Comparison of ENCODE assay signal across 9 cellular contexts in genomic region chr7:115707236-115707635, GRCh38.
DNase-seq lines count a peak whose midpoint lies in the region; ATAC-seq, FAIRE-seq and TF ChIP-seq lines count a peak whose summit lies in the region.
"Had no signal": no experiment of that assay in that cellular context is flagged by ENCODE, and none has a peak within 500 bp of the region (broad histone marks: within the 10 kb centered on the region; RNA-seq: fewer than 3 reads in every experiment).

No MANE protein-coding gene starts in this region.

- TF ChIP-seq CTCF in keratinocyte (optimal IDR thresholded peaks at IDR 0.05 in 1 of 3, IDR thresholded peaks at IDR 0.05 in 1 of 3, conservative IDR thresholded peaks at IDR 0.05 in 1 of 3; ENCODE audit: extremely low read depth in 1 of 3, insufficient read depth in 2 of 3, low read length in 3 of 3) (peak; percentile 46 to 51 (median 50)), esophagus squamous epithelium (IDR thresholded peaks at IDR 0.05) (peak in 1 of 6 experiments; percentile 27), heart left ventricle (IDR thresholded peaks at IDR 0.05) (peak in 4 of 12 donors; percentile 5 to 18 (median 12))

- no peaks in the 10 kb centered on the region for H3K79me2 ChIP-seq in keratinocyte (ENCODE audit: control insufficient read depth, insufficient read depth, low read length)

- no peaks in the 10 kb centered on the region for H3K9me1 ChIP-seq in keratinocyte (ENCODE audit: control insufficient read depth, extremely low read depth, insufficient read depth, low read length)

- WGBS in esophagus squamous epithelium, 2 donors = 59 to 71% methylated on average over 6 of the region's 6 CpGs
- WGBS in heart left ventricle, 4 donors = 54 to 64% (median 59%) methylated on average over 6 of the region's 6 CpGs

- intact Hi-C loops in esophagus squamous epithelium (cut with DNase I) (no loop called here), heart left ventricle (cut with DNase I) (no loop called here)

- DNase-seq in DMS53 treated with DMSO at 0.1 percent for 48 hours (lab: John Stamatoyannopoulos, UW; ENCODE audit: unreplicated experiment) (peak; percentile 68), RKO (ENCODE audit: low spot score) (peak; percentile 36), keratinocyte (ENCODE audit: low read depth, low spot score) (no peak), frontal cortex (ENCODE audit: low spot score in 2 of 2) (no peak), esophagus squamous epithelium (lab: John Stamatoyannopoulos, UW) (no peak), heart left ventricle (no peak)
- DNase-seq: activated CD4-positive, alpha-beta T cell treated with anti-CD3 and anti-CD28 coated beads, Interleukin-2, amount 10 ng/mL, durations not matched to agents 7 days and 5 days had no signal

- ATAC-seq in HG03354 (IDR thresholded peaks at IDR 0.05; ENCODE audit: poor library complexity, severe bottlenecking, unreplicated experiment) = peak; percentile 57
- no peak for ATAC-seq in GM18861 (IDR thresholded peaks at IDR 0.05; ENCODE audit: unreplicated experiment)
- no peak for ATAC-seq in heart left ventricle

- FAIRE-seq in keratinocyte (lab: Jason Lieb, UNC) (no peak), frontal cortex (lab: Jason Lieb, UNC) (no peak)

- H3K4me2 ChIP-seq in keratinocyte (ENCODE audit: control insufficient read depth, extremely low read depth, insufficient read depth, low read depth, low read length) = no peak overlapping the region

- no peak overlapping the region for H2AFZ ChIP-seq in keratinocyte (ENCODE audit: control insufficient read depth, low read length)

- H3K27ac ChIP-seq in keratinocyte (ENCODE audit: control insufficient read depth, insufficient read depth, low read length) = no peak overlapping the region
- H3K27ac ChIP-seq in esophagus squamous epithelium = no peak overlapping the region
- no peak overlapping the region for H3K27ac ChIP-seq in heart left ventricle

- no peaks in the 10 kb centered on the region for H4K20me1 ChIP-seq in keratinocyte (ENCODE audit: control insufficient read depth, extremely low read depth, insufficient read depth, low read length)

- no peak overlapping the region for H3K4me3 ChIP-seq in keratinocyte (ENCODE audit: control insufficient read depth in 2 of 3, extremely low read depth in 1 of 3, insufficient read depth in 2 of 3, low read depth in 1 of 3, low read length in 3 of 3)
- no peak overlapping the region for H3K4me3 ChIP-seq in esophagus squamous epithelium
- no peak overlapping the region for H3K4me3 ChIP-seq in heart left ventricle

- H3K9ac ChIP-seq in keratinocyte (ENCODE audit: control insufficient read depth, extremely low read depth, insufficient read depth, low read length) = no peak overlapping the region

- H3K9me3 ChIP-seq in keratinocyte (ENCODE audit: control insufficient read depth, low read depth, low read length) = no peaks in the 10 kb centered on the region
- no peaks in the 10 kb centered on the region for H3K9me3 ChIP-seq in esophagus squamous epithelium
- no peaks in the 10 kb centered on the region for H3K9me3 ChIP-seq in heart left ventricle

- TF ChIP-seq POLR2A in esophagus squamous epithelium (IDR thresholded peaks at IDR 0.05) (no peak), heart left ventricle (IDR thresholded peaks at IDR 0.05) (no peak)

- H3K4me1 ChIP-seq in keratinocyte (ENCODE audit: control insufficient read depth, extremely low read depth, insufficient read depth, low read length) = no peaks in the 10 kb centered on the region
- H3K4me1 ChIP-seq in esophagus squamous epithelium = no peaks in the 10 kb centered on the region
- no peaks in the 10 kb centered on the region for H3K4me1 ChIP-seq in heart left ventricle

- no peaks in the 10 kb centered on the region for H3K36me3 ChIP-seq in keratinocyte (ENCODE audit: control insufficient read depth in 2 of 2, extremely low read depth in 1 of 2, insufficient read depth in 2 of 2, low read length in 2 of 2)
- no peaks in the 10 kb centered on the region for H3K36me3 ChIP-seq in esophagus squamous epithelium
- H3K36me3 ChIP-seq in heart left ventricle = no peaks in the 10 kb centered on the region

- dilution Hi-C loops in keratinocyte (cut with MboI; ENCODE audit: extremely low pct_ligation_motif_present, low sequenced_read_pairs) = no loop called here

- H3K27me3 ChIP-seq in keratinocyte (ENCODE audit: control insufficient read depth, extremely low read depth, insufficient read depth, low read length) = no peaks in the 10 kb centered on the region
- H3K27me3 ChIP-seq in esophagus squamous epithelium = no peaks in the 10 kb centered on the region
- H3K27me3 ChIP-seq in heart left ventricle = no peaks in the 10 kb centered on the region

Comparison
In these comparisons a context has a peak if more than half of its experiments do, and no peak if none do; other contexts are left out.
1. DNase-seq: peak in DMS53 treated with DMSO at 0.1 percent for 48 hours (single experiment) and RKO (single experiment); none in keratinocyte (single experiment), frontal cortex (0 of 2), esophagus squamous epithelium (single experiment) and heart left ventricle (0 of 5).